ENCODE assay signal across 25 cellular contexts in the genomic region with DNA sequence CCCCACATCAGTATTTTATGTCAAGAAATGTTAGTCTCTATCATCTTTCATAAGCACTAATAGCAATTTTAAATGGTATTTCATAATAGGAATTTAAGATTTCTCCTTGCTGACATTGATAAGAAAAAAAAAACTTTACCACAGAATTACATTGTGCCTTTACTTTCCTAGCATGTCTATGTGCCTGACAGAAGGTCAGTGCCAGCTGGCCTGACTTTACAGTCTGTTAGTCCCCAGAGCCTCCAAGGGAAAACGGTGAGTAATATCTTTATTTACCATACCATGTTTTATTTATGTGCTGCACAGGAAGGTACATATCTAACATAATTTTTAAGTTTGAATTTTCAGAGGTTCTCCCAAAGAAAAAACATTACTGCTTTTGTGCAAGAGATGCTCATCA.
"Had no signal": no experiment of that assay in that cellular context is flagged by ENCODE, and none has a peak within 500 bp of the region (broad histone marks: within the 10 kb centered on the region; RNA-seq: fewer than 3 reads in every experiment).

No MANE protein-coding gene starts in this region.

- H3K27me3 Mint-ChIP-seq: activated B cell treated with CpG ODN at 0.5 μM for 24 hours; activated CD4-positive, alpha-beta T cell treated with anti-CD3 and anti-CD28 coated beads, Interleukin-2, amount 10 ng/mL, durations not matched to agents 24 days and 14 days; central memory CD8-positive, alpha-beta T cell had no signal

- H3K4me1 ChIP-seq: gastrocnemius medialis, pancreas, vagina had no signal

- H3K36me3 Mint-ChIP-seq: activated naive CD4-positive, alpha-beta T cell treated with anti-CD3 and anti-CD28 coated beads, Interleukin-2, amount 50 U/mL, for 72 hours; naive thymus-derived CD4-positive, alpha-beta T cell had no signal

- H3K4me1 Mint-ChIP-seq: activated B cell treated with CpG ODN at 0.5 μM for 24 hours; activated CD4-positive, alpha-beta T cell treated with anti-CD3 and anti-CD28 coated beads, Interleukin-2, amount 10 ng/mL, durations not matched to agents 24 days and 14 days; central memory CD8-positive, alpha-beta T cell; naive thymus-derived CD4-positive, alpha-beta T cell; stimulated activated effector memory CD8-positive, alpha-beta T cell treated with anti-CD3 and anti-CD28 coated beads, Interleukin-12 subunit alpha, Interleukin-12 subunit beta, amount 100 ng/mL, for 72 hours had no signal

- ATAC-seq: activated CD8-positive, alpha-beta T cell treated with anti-CD3 and anti-CD28 coated beads, Interleukin-2, amount 10 ng/mL, durations not matched to agents 7 days and 5 days; activated naive CD4-positive, alpha-beta T cell treated with anti-CD3 and anti-CD28 coated beads, Interleukin-2, amount 50 U/mL, for 72 hours; gastrocnemius medialis; left colon; mucosa of descending colon; naive thymus-derived CD4-positive, alpha-beta T cell; pancreas; stimulated activated effector memory CD8-positive, alpha-beta T cell treated with anti-CD3 and anti-CD28 coated beads, Interleukin-12 subunit alpha, Interleukin-12 subunit beta, amount 100 ng/mL, for 72 hours had no signal

- H3K4me3 ChIP-seq: coronary artery, esophagus muscularis mucosa, gastrocnemius medialis, heart right ventricle, lung, mucosa of descending colon, pancreas, tibial artery, vagina had no signal

- H3K27ac Mint-ChIP-seq: activated B cell treated with CpG ODN at 0.5 μM for 24 hours; activated CD4-positive, alpha-beta T cell treated with anti-CD3 and anti-CD28 coated beads, Interleukin-2, amount 10 ng/mL, durations not matched to agents 24 days and 14 days; activated CD8-positive, alpha-beta T cell treated with anti-CD3 and anti-CD28 coated beads, Interleukin-2, amount 10 ng/mL, durations not matched to agents 7 days and 5 days; activated naive CD4-positive, alpha-beta T cell treated with anti-CD3 and anti-CD28 coated beads, Interleukin-2, amount 50 U/mL, for 72 hours; naive thymus-derived CD4-positive, alpha-beta T cell; stimulated activated effector memory CD8-positive, alpha-beta T cell treated with anti-CD3 and anti-CD28 coated beads, Interleukin-12 subunit alpha, Interleukin-12 subunit beta, amount 100 ng/mL, for 72 hours had no signal

- DNase-seq: activated B cell treated with CpG ODN at 0.5 μM for 24 hours; activated CD4-positive, alpha-beta T cell treated with anti-CD3 and anti-CD28 coated beads, Interleukin-2, amount 10 ng/mL, durations not matched to agents 24 days and 14 days; activated CD8-positive, alpha-beta memory T cell treated with anti-CD3 and anti-CD28 coated beads, Interleukin-2, amount 50 U/mL, for 4 hours; activated CD8-positive, alpha-beta T cell treated with anti-CD3 and anti-CD28 coated beads, Interleukin-2, amount 10 ng/mL, durations not matched to agents 7 days and 5 days; activated gamma-delta T cell; activated T-cell treated with anti-CD3 and anti-CD28 coated beads, Interleukin-2, amount 50 U/mL, for 48 hours; amniotic stem cell; effector CD4-positive, alpha-beta T cell; gastrocnemius medialis; heart right ventricle; left colon; mucosa of descending colon; naive thymus-derived CD4-positive, alpha-beta T cell; pancreas; stimulated activated CD4-positive, alpha-beta T cell treated with anti-CD3 and anti-CD28 coated beads, Interleukin-12 subunit alpha, Interleukin-12 subunit beta, amount 100 ng/mL, for 4 hours; stimulated activated CD4-positive, alpha-beta T cell treated with anti-CD3 and anti-CD28 coated beads, Interleukin-2, amount 100 ng/mL, for 24 hours; T-helper 2 cell; tibial artery had no signal

- H3K4me3 Mint-ChIP-seq: activated B cell treated with CpG ODN at 0.5 μM for 24 hours; activated CD4-positive, alpha-beta T cell treated with anti-CD3 and anti-CD28 coated beads, Interleukin-2, amount 10 ng/mL, durations not matched to agents 24 days and 14 days; activated CD8-positive, alpha-beta T cell treated with anti-CD3 and anti-CD28 coated beads, Interleukin-2, amount 10 ng/mL, durations not matched to agents 7 days and 5 days; central memory CD8-positive, alpha-beta T cell; naive thymus-derived CD4-positive, alpha-beta T cell; stimulated activated effector memory CD8-positive, alpha-beta T cell treated with anti-CD3 and anti-CD28 coated beads, Interleukin-12 subunit alpha, Interleukin-12 subunit beta, amount 100 ng/mL, for 72 hours had no signal

- H3K27me3 ChIP-seq: esophagus muscularis mucosa, gastrocnemius medialis, heart right ventricle, pancreas, tibial artery, vagina had no signal

- H3K27ac ChIP-seq: coronary artery, esophagus muscularis mucosa, gastrocnemius medialis, heart right ventricle, pancreas, tibial artery, vagina had no signal

- H3K36me3 ChIP-seq: gastrocnemius medialis had no signal

- H3K9me3 Mint-ChIP-seq: activated B cell treated with CpG ODN at 0.5 μM for 24 hours; activated CD4-positive, alpha-beta T cell treated with anti-CD3 and anti-CD28 coated beads, Interleukin-2, amount 10 ng/mL, durations not matched to agents 24 days and 14 days; activated naive CD4-positive, alpha-beta T cell treated with anti-CD3 and anti-CD28 coated beads, Interleukin-2, amount 50 U/mL, for 72 hours; central memory CD8-positive, alpha-beta T cell; naive thymus-derived CD4-positive, alpha-beta T cell; stimulated activated effector memory CD8-positive, alpha-beta T cell treated with anti-CD3 and anti-CD28 coated beads, Interleukin-12 subunit alpha, Interleukin-12 subunit beta, amount 100 ng/mL, for 72 hours had no signal

- H3K9me3 ChIP-seq: esophagus muscularis mucosa, gastrocnemius medialis, heart right ventricle, mucosa of descending colon, pancreas, tibial artery, vagina had no signal
